ENCODE assay signal across 21 cellular contexts in the genomic region with DNA sequence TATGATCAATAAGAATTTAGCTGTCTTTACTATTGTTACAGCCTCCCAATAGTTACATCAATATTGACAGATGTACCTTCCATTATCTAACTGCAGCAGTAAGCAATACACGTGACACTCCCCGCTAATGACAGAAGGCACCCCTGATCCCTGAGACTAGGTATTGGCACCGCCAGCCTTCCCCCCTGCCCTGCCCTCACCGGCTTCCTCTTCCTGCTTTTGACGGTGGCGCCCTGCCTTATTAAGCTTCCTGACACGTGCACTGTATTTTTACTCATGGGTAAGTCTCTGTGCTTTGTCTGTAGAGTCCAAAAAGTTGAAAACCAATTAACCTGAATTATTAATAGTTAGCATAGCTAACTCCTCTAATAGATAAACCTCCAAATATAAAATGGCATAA.
A peak's percentile ranks its signal among the peaks of the same experiment; 100 is the strongest.
DNase-seq lines count a peak whose midpoint lies in the region; ATAC-seq and TF ChIP-seq lines count a peak whose summit lies in the region.
"Had no signal": no experiment of that assay in that cellular context is flagged by ENCODE, and none has a peak within 500 bp of the region (broad histone marks: within the 10 kb centered on the region; RNA-seq: fewer than 3 reads in every experiment).

No MANE protein-coding gene starts in this region.

- no peak overlapping the region for H3K4me3 ChIP-seq in upper lobe of right lung
- H3K4me3 ChIP-seq: MG63, SJCRH30 had no signal

- H3K27me3 ChIP-seq in upper lobe of right lung, result no peaks in the 10 kb centered on the region
- H3K27me3 ChIP-seq: MG63, SJCRH30 had no signal

- POLR2A ChIA-PET in WTC11 (lab: Charles Lee), result no interaction called here

- DNase-seq in CMK (ENCODE audit: low read depth), result peak; percentile 4
- DNase-seq in dermis blood vessel endothelial cell, result peak; percentile 20
- no peak for DNase-seq in upper lobe of right lung
- no peak for DNase-seq in NCI-H226
- DNase-seq in WTC11 (ENCODE audit: low spot score), result no peak
- DNase-seq: CD4-positive, alpha-beta memory T cell; GF-D8; GOT3; MG63; NCI-H1417; NCI-H1694 treated with DMSO at 0.1 percent for 48 hours; NCI-H2081 treated with DMSO at 0.1 percent for 48 hours; NCI-H510A; NCI-H774; NK-92 treated with Interleukin-12 subunit alpha and Interleukin-12 subunit beta, amount 100 ng/mL, for 24 hours; SJCRH30; T-helper 1 cell; T-helper 9 cell had no signal

- no peaks in the 10 kb centered on the region for H3K27me3 Mint-ChIP-seq in WTC11 (ENCODE audit: low read depth)
- H3K27me3 Mint-ChIP-seq: CD4-positive, alpha-beta memory T cell had no signal

- H3K9me3 Mint-ChIP-seq in WTC11, result peaks cover 25% of the 10 kb centered on the region

- no peak overlapping the region for H3K27ac Mint-ChIP-seq in WTC11
- H3K27ac Mint-ChIP-seq: CD4-positive, alpha-beta memory T cell had no signal

- H3K4me3 Mint-ChIP-seq in WTC11, result no peak overlapping the region

- H3K4me1 Mint-ChIP-seq in WTC11, result 0 out of 2 replicates have a peak, but pooled peaks cover 3% of the 10 kb centered on the region

- H3K9me3 ChIP-seq in upper lobe of right lung, result no peaks in the 10 kb centered on the region
- H3K9me3 ChIP-seq: MG63, SJCRH30 had no signal

- no peaks in the 10 kb centered on the region for H3K4me1 ChIP-seq in upper lobe of right lung

- intact Hi-C loops in upper lobe of right lung (cut with DNase I), result no loop called here

- CTCF ChIA-PET in WTC11 (lab: Charles Lee), result no interaction called here

- H3K36me3 ChIP-seq in upper lobe of right lung, result no peaks in the 10 kb centered on the region
- H3K36me3 ChIP-seq: MG63, SJCRH30 had no signal

- TF ChIP-seq CTCF in upper lobe of right lung (IDR thresholded peaks at IDR 0.05), result no peak
- TF ChIP-seq CTCF in WTC11 (IDR thresholded peaks at IDR 0.05), result no peak

- H3K36me3 Mint-ChIP-seq in WTC11, result peaks cover 26% of the 10 kb centered on the region

- H3K27ac ChIP-seq in upper lobe of right lung, result no peak overlapping the region
- H3K27ac ChIP-seq: SJCRH30 had no signal

- ATAC-seq in GM21723 (IDR thresholded peaks at IDR 0.05; ENCODE audit: unreplicated experiment) (peak; percentile 44), upper lobe of right lung (peak; percentile 17), GM18868 (IDR thresholded peaks at IDR 0.05; ENCODE audit: unreplicated experiment) (no peak), WTC11 (no peak)
- ATAC-seq: HCT116 had no signal

TF ChIP-seq in WTC11, 78 proteins besides CTCF, POLR2A, EP300 and RAD21:
- TF ChIP-seq, protein P1, sequence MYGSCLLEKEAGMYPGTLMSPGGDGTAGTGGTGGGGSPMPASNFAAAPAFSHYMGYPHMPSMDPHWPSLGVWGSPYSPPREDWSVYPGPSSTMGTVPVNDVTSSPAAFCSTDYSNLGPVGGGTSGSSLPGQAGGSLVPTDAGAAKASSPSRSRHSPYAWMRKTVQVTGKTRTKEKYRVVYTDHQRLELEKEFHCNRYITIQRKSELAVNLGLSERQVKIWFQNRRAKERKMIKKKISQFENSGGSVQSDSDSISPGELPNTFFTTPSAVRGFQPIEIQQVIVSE (CRISPR knock-in tag; IDR thresholded peaks at IDR 0.05; ENCODE audit: borderline replicate concordance), result no peak
- TF ChIP-seq CREB1 (CRISPR knock-in tag; IDR thresholded peaks at IDR 0.05) (no peak), OVOL2 (CRISPR knock-in tag; IDR thresholded peaks at IDR 0.05; ENCODE audit: borderline replicate concordance) (no peak), ZNF671 (CRISPR knock-in tag; IDR thresholded peaks at IDR 0.05) (no peak)
- TF ChIP-seq, protein P2, sequence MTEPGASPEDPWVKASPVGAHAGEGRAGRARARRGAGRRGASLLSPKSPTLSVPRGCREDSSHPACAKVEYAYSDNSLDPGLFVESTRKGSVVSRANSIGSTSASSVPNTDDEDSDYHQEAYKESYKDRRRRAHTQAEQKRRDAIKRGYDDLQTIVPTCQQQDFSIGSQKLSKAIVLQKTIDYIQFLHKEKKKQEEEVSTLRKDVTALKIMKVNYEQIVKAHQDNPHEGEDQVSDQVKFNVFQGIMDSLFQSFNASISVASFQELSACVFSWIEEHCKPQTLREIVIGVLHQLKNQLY (CRISPR knock-in tag; IDR thresholded peaks at IDR 0.05), result no peak
- TF ChIP-seq, protein P3, sequence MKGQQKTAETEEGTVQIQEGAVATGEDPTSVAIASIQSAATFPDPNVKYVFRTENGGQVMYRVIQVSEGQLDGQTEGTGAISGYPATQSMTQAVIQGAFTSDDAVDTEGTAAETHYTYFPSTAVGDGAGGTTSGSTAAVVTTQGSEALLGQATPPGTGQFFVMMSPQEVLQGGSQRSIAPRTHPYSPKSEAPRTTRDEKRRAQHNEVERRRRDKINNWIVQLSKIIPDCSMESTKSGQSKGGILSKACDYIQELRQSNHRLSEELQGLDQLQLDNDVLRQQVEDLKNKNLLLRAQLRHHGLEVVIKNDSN (CRISPR knock-in tag; IDR thresholded peaks at IDR 0.05), result no peak

Comparison
In these comparisons a context has a peak if more than half of its experiments do, and no peak if none do; other contexts are left out.
1. DNase-seq: peak in CMK (single experiment) and dermis blood vessel endothelial cell (single experiment); none in upper lobe of right lung (single experiment), NCI-H226 (single experiment) and WTC11 (single experiment).
2. ATAC-seq: peak in GM21723 (single experiment) and upper lobe of right lung (single experiment); none in GM18868 (single experiment) and WTC11 (single experiment).